Comparison of ENCODE assay signal across 8 cellular contexts in genomic region chr11:117098269-117099231, GRCh38. TPM values are rescaled to one million over a fixed set of nuclear protein-coding genes. Genes with fewer than 3 reads are reported as not detected.
DNase-seq lines count a peak whose midpoint lies in the region; ATAC-seq and TF ChIP-seq lines count a peak whose summit lies in the region.

Gene SIK3 (minus strand): TSS chr11:117098428. CDS start chr11:117098415, 13 bp downstream.

- H3K4me1 ChIP-seq in H9 (ENCODE audit: insufficient read depth, low read length): peaks cover 6% of the 10 kb centered on the region; the same call in 1 of the 2 replicates
- H3K4me1 ChIP-seq in MM.1S (ENCODE audit: low read length): peaks cover 21% of the 10 kb centered on the region
- H3K4me1 ChIP-seq in SJCRH30: no peaks in the 10 kb centered on the region; the same call in 1 of the 2 replicates
- H3K4me1 ChIP-seq in foreskin keratinocyte: peaks cover 31% of the 10 kb centered on the region
- H3K4me1 ChIP-seq in neuronal stem cell (ENCODE audit: control insufficient read depth in 2 of 2, insufficient read depth in 1 of 2, low read depth in 1 of 2, low read length in 2 of 2): peaks cover 22 to 41% of the 10 kb centered on the region in 2 donors
- peaks cover 7 to 51% (median 43%) of the 10 kb centered on the region in 5 donors for H3K4me1 ChIP-seq in subcutaneous abdominal adipose tissue (ENCODE audit: control insufficient read depth in 5 of 5, insufficient read depth in 5 of 5, low read length in 5 of 5)

- 0 out of 5 replicates have a peak, but pooled peaks cover 0 to 2% of the 10 kb centered on the region in 2 experiments for H3K9me3 Mint-ChIP-seq in H9

- no peaks in the 10 kb centered on the region for H3K9me2 ChIP-seq in MM.1S (replicated peaks; ENCODE audit: insufficient read depth, low read length)

- H3K14ac ChIP-seq in H9 (ENCODE audit: insufficient read depth, low read length) (peak within 1 kb of the TSS; percentile 99), neuronal stem cell (ENCODE audit: low read length) (peak within 1 kb of the TSS; percentile 91)

- H2BK120ac ChIP-seq in H9 (ENCODE audit: low read depth, low read length, poor library complexity, severe bottlenecking) (no peak within 1 kb of the TSS), neuronal stem cell (ENCODE audit: low read depth, low read length) (no peak within 1 kb of the TSS)

- WGBS in H9 (ENCODE audit: extremely low coverage, insufficient read length, low lambda C conversion rate): no CpG with 5 or more reads among the region's 78 CpGs
- no CpG with 5 or more reads among the region's 78 CpGs for WGBS in neuronal stem cell (ENCODE audit: extremely low coverage in 2 of 2, insufficient read length in 2 of 2, insufficient replicate concordance in 1 of 2), 2 donors

- H2AK5ac ChIP-seq in H9 (ENCODE audit: insufficient read length, low read length) (no peak within 1 kb of the TSS), neuronal stem cell (ENCODE audit: low read depth, low read length) (peak within 1 kb of the TSS; percentile 68)

- H4K91ac ChIP-seq in H9 (ENCODE audit: insufficient read length, low read depth, low read length): no peak within 1 kb of the TSS
- no peak within 1 kb of the TSS for H4K91ac ChIP-seq in neuronal stem cell (ENCODE audit: low read depth, low read length, poor library complexity)

- H3K27ac ChIP-seq in H9 (ENCODE audit: insufficient read length, low read depth, low read length) (no peak within 1 kb of the TSS), MM.1S (ENCODE audit: low read length) (peak within 1 kb of the TSS; percentile 76), SJCRH30 (peak within 1 kb of the TSS; percentile 66), foreskin keratinocyte (peak within 1 kb of the TSS; percentile 97), neuronal stem cell (replicated peaks; ENCODE audit: low read length) (peak within 1 kb of the TSS; percentile 45), subcutaneous abdominal adipose tissue (ENCODE audit: low read depth, low read length) (peak within 1 kb of the TSS; percentile 100)

- TF ChIP-seq CTCF in H9 (conservative IDR thresholded peaks at IDR 0.05): peak; percentile 36; the same call in 2 of the 3 replicates
- TF ChIP-seq CTCF in MM.1S (IDR thresholded peaks at IDR 0.05; ENCODE audit: low read length): peak; percentile 53
- no peak for TF ChIP-seq CTCF in foreskin keratinocyte (conservative IDR thresholded peaks at IDR 0.05)

- H3K4me1 Mint-ChIP-seq in H9: peaks cover 32 to 36% of the 10 kb centered on the region in 2 experiments

- peaks cover 15% of the 10 kb centered on the region for H3F3A ChIP-seq in MM.1S (ENCODE audit: insufficient read depth, low read length)

- peaks cover 1% of the 10 kb centered on the region; the same call in 1 of the 2 replicates for H3K27me3 Mint-ChIP-seq in H9 (ENCODE audit: low read depth)

- H4K8ac ChIP-seq in H9 (replicated peaks; ENCODE audit: insufficient read length, low read depth, low read length) (no peak within 1 kb of the TSS), neuronal stem cell (ENCODE audit: low read depth, low read length) (no peak within 1 kb of the TSS)

- H3K79me2 ChIP-seq in H9 (ENCODE audit: insufficient read depth, low read length): peaks cover 15% of the 10 kb centered on the region; the same call in 1 of the 2 replicates
- H3K79me2 ChIP-seq in MM.1S (ENCODE audit: low read length): peaks cover 45% of the 10 kb centered on the region

- H3K18ac ChIP-seq in H9 (ENCODE audit: insufficient read length, low read depth, low read length) (peak within 1 kb of the TSS; percentile 93), neuronal stem cell (ENCODE audit: low read length) (peak within 1 kb of the TSS; percentile 98)

- H3K9ac ChIP-seq in H9 (ENCODE audit: extremely low read depth, insufficient read length, low read length): peak within 1 kb of the TSS; percentile 90
- peak within 1 kb of the TSS; percentile 98 for H3K9ac ChIP-seq in MM.1S (ENCODE audit: low read length)
- peak within 1 kb of the TSS; percentile 99 for H3K9ac ChIP-seq in neuronal stem cell (ENCODE audit: low read depth, low read length, poor library complexity)
- H3K9ac ChIP-seq in subcutaneous abdominal adipose tissue (ENCODE audit: low read length in 5 of 5): peak within 1 kb of the TSS; percentile 91 to 96 (median 94)

- H2BK20ac ChIP-seq in H9 (ENCODE audit: low read depth, low read length, poor library complexity, severe bottlenecking): no peak within 1 kb of the TSS

- H2AFZ ChIP-seq in H9 (ENCODE audit: low read length) (peak within 1 kb of the TSS; percentile 17), MM.1S (ENCODE audit: low read length) (peak within 1 kb of the TSS; percentile 63), neuronal stem cell (ENCODE audit: low read length) (peak within 1 kb of the TSS; percentile 96)

- H4K20me1 ChIP-seq in H9 (ENCODE audit: control insufficient read depth, insufficient read depth, insufficient read length) (no peaks in the 10 kb centered on the region), MM.1S (ENCODE audit: insufficient read depth, low read length) (peaks cover 3% of the 10 kb centered on the region; the same call in 1 of the 2 replicates)

- H2BK15ac ChIP-seq in H9 (ENCODE audit: low read depth, low read length) (no peak within 1 kb of the TSS), neuronal stem cell (ENCODE audit: low read length) (peak within 1 kb of the TSS; percentile 25)

- peak within 1 kb of the TSS; percentile 92 for H3K4me2 ChIP-seq in H9 (ENCODE audit: insufficient read depth, insufficient read length, low read length)
- peak within 1 kb of the TSS; percentile 84 for H3K4me2 ChIP-seq in MM.1S (ENCODE audit: low read depth, low read length)
- H3K4me2 ChIP-seq in neuronal stem cell (ENCODE audit: insufficient read depth, low read length, poor library complexity, severe bottlenecking): peak within 1 kb of the TSS; percentile 67

- H3K79me1 ChIP-seq in H9 (ENCODE audit: insufficient read depth, low read depth, low read length, poor library complexity, severe bottlenecking) (no peaks in the 10 kb centered on the region), neuronal stem cell (ENCODE audit: low read depth, low read length) (peaks cover 5% of the 10 kb centered on the region)

- no peaks in the 10 kb centered on the region for H3K36me3 Mint-ChIP-seq in H9 (ENCODE audit: insufficient read depth in 1 of 3, low read depth in 3 of 3)

- peaks cover 17% of the 10 kb centered on the region for H3K23me2 ChIP-seq in H9 (ENCODE audit: insufficient read length, low read depth, low read length, poor library complexity, severe bottlenecking)

- no peak within 1 kb of the TSS for H3T11ph ChIP-seq in H9 (ENCODE audit: low read length)

- H3K27me3 ChIP-seq in H9 (ENCODE audit: insufficient read depth, low read length): no peaks in the 10 kb centered on the region
- no peaks in the 10 kb centered on the region for H3K27me3 ChIP-seq in MM.1S (replicated peaks; ENCODE audit: insufficient read depth, low read length)
- no peaks in the 10 kb centered on the region for H3K27me3 ChIP-seq in SJCRH30
- no peaks in the 10 kb centered on the region for H3K27me3 ChIP-seq in foreskin keratinocyte
- no peaks in the 10 kb centered on the region for H3K27me3 ChIP-seq in neuronal stem cell (ENCODE audit: control insufficient read depth in 3 of 3, insufficient read depth in 3 of 3, low read depth in 1 of 3, low read length in 3 of 3)
- H3K27me3 ChIP-seq in subcutaneous abdominal adipose tissue (ENCODE audit: control insufficient read depth in 5 of 5, insufficient read depth in 4 of 5, low read length in 5 of 5): no peaks in the 10 kb centered on the region

- H3K36me3 ChIP-seq in MM.1S (replicated peaks; ENCODE audit: insufficient read depth, low read length) (no peaks in the 10 kb centered on the region), SJCRH30 (no peaks in the 10 kb centered on the region), neuronal stem cell (replicated peaks in 1 of 2; ENCODE audit: control insufficient read depth in 2 of 2, insufficient read depth in 2 of 2, low read length in 2 of 2) (no peaks in the 10 kb centered on the region), subcutaneous abdominal adipose tissue (ENCODE audit: control insufficient read depth in 5 of 5, insufficient read depth in 5 of 5, low read length in 5 of 5) (no peaks in the 10 kb centered on the region)

- H2BK12ac ChIP-seq in H9 (ENCODE audit: insufficient read length, low read depth, low read length) (no peak within 1 kb of the TSS), neuronal stem cell (ENCODE audit: low read length) (peak within 1 kb of the TSS; percentile 67)

- H3K4ac ChIP-seq in H9 (ENCODE audit: low read depth, low read length): no peak within 1 kb of the TSS; the same call in 1 of the 2 replicates
- H3K4ac ChIP-seq in neuronal stem cell (ENCODE audit: low read length): peak within 1 kb of the TSS; percentile 70

- DNase-seq in ELF-1 (ENCODE audit: low read depth, low spot score) (peak; percentile 85), H9 (peak; percentile 90), MM.1S (peak; percentile 97), SJCRH30 (peak; percentile 81 to 83), foreskin keratinocyte (peak; percentile 64 to 83), neuronal stem cell (ENCODE audit: low spot score) (peak; percentile 85)
- peak; percentile 87 for DNase-seq in activated gamma-delta T cell treated with anti-CD3 and anti-CD28 coated beads, Interleukin-2, amount 50 U/mL, for 16 hours (ENCODE audit: low read depth)

- H3K9me3 ChIP-seq in H9 (ENCODE audit: control insufficient read depth, low read depth, low read length) (no peaks in the 10 kb centered on the region), MM.1S (replicated peaks; ENCODE audit: insufficient read depth, low read length) (no peaks in the 10 kb centered on the region), SJCRH30 (replicated peaks) (no peaks in the 10 kb centered on the region), neuronal stem cell (replicated peaks in 1 of 2; ENCODE audit: control insufficient read depth in 2 of 2, insufficient read depth in 1 of 2, low read depth in 1 of 2, low read length in 2 of 2) (no peaks in the 10 kb centered on the region), subcutaneous abdominal adipose tissue (ENCODE audit: control insufficient read depth in 5 of 5, low read length in 5 of 5) (no peaks in the 10 kb centered on the region)

- ATAC-seq in foreskin keratinocyte: peak; percentile 90

- H3K23ac ChIP-seq in H9 (ENCODE audit: insufficient read length, low read depth, low read length): no peak within 1 kb of the TSS
- H3K23ac ChIP-seq in neuronal stem cell (ENCODE audit: low read depth, low read length, poor library complexity): peak within 1 kb of the TSS; percentile 75

- H2BK5ac ChIP-seq in H9 (ENCODE audit: insufficient read length, low read length): no peak within 1 kb of the TSS
- H2BK5ac ChIP-seq in neuronal stem cell (ENCODE audit: low read length): peak within 1 kb of the TSS; percentile 91

- no peak within 1 kb of the TSS for H4K5ac ChIP-seq in H9 (ENCODE audit: insufficient read length, low read depth, low read length)

- H3K4me3 Mint-ChIP-seq in H9: peak within 1 kb of the TSS; percentile 87 to 99

- H3K4me3 ChIP-seq in MM.1S (ENCODE audit: low read length): peak within 1 kb of the TSS; percentile 92
- H3K4me3 ChIP-seq in SJCRH30: peak within 1 kb of the TSS; percentile 74
- peak within 1 kb of the TSS; percentile 84 to 99 for H3K4me3 ChIP-seq in neuronal stem cell (ENCODE audit: low read length in 2 of 2)
- peak within 1 kb of the TSS; percentile 86 to 95 (median 89) for H3K4me3 ChIP-seq in subcutaneous abdominal adipose tissue (ENCODE audit: low read depth in 1 of 5, low read length in 5 of 5)

- H3K56ac ChIP-seq in H9 (ENCODE audit: insufficient read length, low read depth, low read length): no peak within 1 kb of the TSS

- H3K27ac Mint-ChIP-seq in H9: peak within 1 kb of the TSS; percentile 96 to 98 (median 97)

RNA-seq across cellular contexts. Expression of gene SIK3, which starts in this region (rescaled TPM):
- total RNA-seq in H9 (2021) (31.4 and 35.5 TPM in 2 replicates), foreskin keratinocyte (16.4 and 17.2 TPM in 2 replicates)
- total RNA-seq in SJCRH30 (2014; rRNA removed; shearing (Covaris generic)): 8.5 and 10.0 TPM in 2 replicates
- 5.9 and 6.8 TPM in 2 replicates for polyA plus RNA-seq in foreskin keratinocyte
- polyA plus RNA-seq in neuronal stem cell (2013, experiment 1 of 2): 12.3 TPM
- polyA plus RNA-seq in neuronal stem cell (2013, experiment 2 of 2): 13.3 TPM

Comparison
In these comparisons a context has a peak if more than half of its experiments do, and no peak if none do; other contexts are left out.
1. H2AFZ ChIP-seq: peak in every context shown above with its lines; median percentile 96 in neuronal stem cell; 63 in MM.1S; 17 in H9.